Comparison of ENCODE assay signal across 12 cellular contexts in genomic region chr19:19538767-19539166, GRCh38.
DNase-seq lines count a peak whose midpoint lies in the region; ATAC-seq and TF ChIP-seq lines count a peak whose summit lies in the region.
"Had no signal": no experiment of that assay in that cellular context is flagged by ENCODE, and none has a peak within 500 bp of the region (broad histone marks: within the 10 kb centered on the region; RNA-seq: fewer than 3 reads in every experiment).

No MANE protein-coding gene starts in this region.

- peaks cover 7 to 9% of the 10 kb centered on the region in 2 donors for H3K27me3 Mint-ChIP-seq in effector memory CD8-positive, alpha-beta T cell

- H3K4me1 ChIP-seq in rectal smooth muscle tissue (ENCODE audit: control insufficient read depth, insufficient read depth, low read length): peaks cover 2% of the 10 kb centered on the region

- H3K4me3 Mint-ChIP-seq in effector memory CD8-positive, alpha-beta T cell: peak overlapping the region; percentile 69 to 83
- H3K4me3 Mint-ChIP-seq: activated CD8-positive, alpha-beta memory T cell treated with anti-CD3 and anti-CD28 coated beads, Interleukin-2, amount 10 ng/mL, durations not matched to agents 7 days and 5 days had no signal

- no peak overlapping the region for H3K9ac ChIP-seq in rectal smooth muscle tissue (ENCODE audit: low read length)

- peak overlapping the region; percentile 43 for H3K4me3 ChIP-seq in rectal smooth muscle tissue (ENCODE audit: low read length)

- no peak for ATAC-seq in effector memory CD8-positive, alpha-beta T cell (replicated peaks)
- no peak for ATAC-seq in GM21390 (IDR thresholded peaks at IDR 0.05; ENCODE audit: unreplicated experiment)
- ATAC-seq in HG02840 (IDR thresholded peaks at IDR 0.05; ENCODE audit: low FRiP score, unreplicated experiment): no peak
- ATAC-seq: activated CD8-positive, alpha-beta memory T cell treated with anti-CD3 and anti-CD28 coated beads, Interleukin-2, amount 10 ng/mL, durations not matched to agents 7 days and 5 days had no signal

- TF ChIP-seq RAD21 in Ishikawa (IDR thresholded peaks at IDR 0.05; ENCODE audit: low read depth): no peak

- H3K36me3 ChIP-seq in rectal smooth muscle tissue (ENCODE audit: control insufficient read depth, insufficient read depth, low read length): no peaks in the 10 kb centered on the region
- H3K36me3 ChIP-seq: heart right ventricle had no signal

- peaks cover 24% of the 10 kb centered on the region in 2 donors for H3K4me1 Mint-ChIP-seq in effector memory CD8-positive, alpha-beta T cell (ENCODE audit: low read depth in 2 of 2)

- H3K27ac ChIP-seq in rectal smooth muscle tissue (ENCODE audit: low read depth, low read length): no peak overlapping the region
- H3K27ac ChIP-seq: heart right ventricle had no signal

- DNase-seq in NCI-H82 (lab: John Stamatoyannopoulos, UW) (peak; percentile 55), NCI-H82 treated with DMSO at 0.1 percent for 48 hours (lab: John Stamatoyannopoulos, UW; ENCODE audit: unreplicated experiment) (no peak), iPS-NIHi7 (ENCODE audit: extremely low spot score) (no peak)
- no peak for DNase-seq in effector memory CD8-positive, alpha-beta T cell
- DNase-seq: activated CD8-positive, alpha-beta memory T cell treated with anti-CD3 and anti-CD28 coated beads, Interleukin-2, amount 10 ng/mL, durations not matched to agents 7 days and 5 days; cerebellar nuclear complex; NCI-H1417 treated with DMSO at 0.1 percent for 48 hours had no signal

- H3K9me3 Mint-ChIP-seq in effector memory CD8-positive, alpha-beta T cell: no peaks in the 10 kb centered on the region

- H3K36me3 Mint-ChIP-seq in effector memory CD8-positive, alpha-beta T cell (ENCODE audit: insufficient read depth): peaks cover 10% of the 10 kb centered on the region

- peaks cover 34% of the 10 kb centered on the region for H3K27me3 ChIP-seq in rectal smooth muscle tissue (ENCODE audit: control insufficient read depth, insufficient read depth, low read length)

- TF ChIP-seq EP300 in Ishikawa (IDR thresholded peaks at IDR 0.05; ENCODE audit: borderline replicate concordance): no peak

- peak overlapping the region; percentile 67 to 83 for H3K27ac Mint-ChIP-seq in effector memory CD8-positive, alpha-beta T cell
- H3K27ac Mint-ChIP-seq: activated CD8-positive, alpha-beta memory T cell treated with anti-CD3 and anti-CD28 coated beads, Interleukin-2, amount 10 ng/mL, durations not matched to agents 7 days and 5 days had no signal

TF ChIP-seq in Ishikawa, 13 proteins besides CTCF, POLR2A, EP300 and RAD21:
- TF ChIP-seq NFIC (IDR thresholded peaks at IDR 0.05) (no peak), USF1 (IDR thresholded peaks at IDR 0.05) (no peak)
- TF ChIP-seq, protein P1, sequence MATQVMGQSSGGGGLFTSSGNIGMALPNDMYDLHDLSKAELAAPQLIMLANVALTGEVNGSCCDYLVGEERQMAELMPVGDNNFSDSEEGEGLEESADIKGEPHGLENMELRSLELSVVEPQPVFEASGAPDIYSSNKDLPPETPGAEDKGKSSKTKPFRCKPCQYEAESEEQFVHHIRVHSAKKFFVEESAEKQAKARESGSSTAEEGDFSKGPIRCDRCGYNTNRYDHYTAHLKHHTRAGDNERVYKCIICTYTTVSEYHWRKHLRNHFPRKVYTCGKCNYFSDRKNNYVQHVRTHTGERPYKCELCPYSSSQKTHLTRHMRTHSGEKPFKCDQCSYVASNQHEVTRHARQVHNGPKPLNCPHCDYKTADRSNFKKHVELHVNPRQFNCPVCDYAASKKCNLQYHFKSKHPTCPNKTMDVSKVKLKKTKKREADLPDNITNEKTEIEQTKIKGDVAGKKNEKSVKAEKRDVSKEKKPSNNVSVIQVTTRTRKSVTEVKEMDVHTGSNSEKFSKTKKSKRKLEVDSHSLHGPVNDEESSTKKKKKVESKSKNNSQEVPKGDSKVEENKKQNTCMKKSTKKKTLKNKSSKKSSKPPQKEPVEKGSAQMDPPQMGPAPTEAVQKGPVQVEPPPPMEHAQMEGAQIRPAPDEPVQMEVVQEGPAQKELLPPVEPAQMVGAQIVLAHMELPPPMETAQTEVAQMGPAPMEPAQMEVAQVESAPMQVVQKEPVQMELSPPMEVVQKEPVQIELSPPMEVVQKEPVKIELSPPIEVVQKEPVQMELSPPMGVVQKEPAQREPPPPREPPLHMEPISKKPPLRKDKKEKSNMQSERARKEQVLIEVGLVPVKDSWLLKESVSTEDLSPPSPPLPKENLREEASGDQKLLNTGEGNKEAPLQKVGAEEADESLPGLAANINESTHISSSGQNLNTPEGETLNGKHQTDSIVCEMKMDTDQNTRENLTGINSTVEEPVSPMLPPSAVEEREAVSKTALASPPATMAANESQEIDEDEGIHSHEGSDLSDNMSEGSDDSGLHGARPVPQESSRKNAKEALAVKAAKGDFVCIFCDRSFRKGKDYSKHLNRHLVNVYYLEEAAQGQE (IDR thresholded peaks at IDR 0.05; ENCODE audit: low read depth): 0 out of 2 replicates have a peak, but pooled peaks have one; percentile 37
